17 cellular contexts compared by ENCODE assay signal in the genomic region with DNA sequence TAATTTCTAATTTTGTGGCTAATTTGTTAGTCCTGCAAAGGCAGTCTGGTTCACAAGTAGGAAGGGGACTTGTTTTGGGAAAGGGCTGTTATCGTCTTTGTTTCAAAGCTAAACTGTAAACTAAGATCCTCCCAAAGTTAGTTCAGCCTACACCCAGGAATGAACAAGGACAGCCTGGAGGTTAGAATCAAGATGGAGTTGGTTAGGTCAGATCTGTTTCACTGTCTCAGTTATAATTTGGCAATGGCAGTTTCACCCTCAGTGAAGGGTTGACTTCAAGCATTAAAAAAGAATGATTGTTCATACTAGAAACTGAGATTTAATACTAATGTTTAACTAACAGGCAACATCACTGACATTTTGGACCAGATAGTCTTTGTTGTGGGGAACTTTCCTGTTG.
DNase-seq lines count a peak whose midpoint lies in the region; ATAC-seq, FAIRE-seq and TF ChIP-seq lines count a peak whose summit lies in the region.
"Had no signal": no experiment of that assay in that cellular context is flagged by ENCODE, and none has a peak within 500 bp of the region (broad histone marks: within the 10 kb centered on the region; RNA-seq: fewer than 3 reads in every experiment).

No MANE protein-coding gene starts in this region.

- no peak for TF ChIP-seq EP300 in K562 (IDR thresholded peaks at IDR 0.05; ENCODE audit: low read length)

- peaks cover 24% of the 10 kb centered on the region for H3K4me1 ChIP-seq in GM23338 (ENCODE audit: insufficient read depth)
- H3K4me1 ChIP-seq in Karpas-422 (ENCODE audit: low read length) = peaks cover 62% of the 10 kb centered on the region
- H3K4me1 ChIP-seq in K562 (replicated peaks in 1 of 2; ENCODE audit: control insufficient read depth in 2 of 2, insufficient read depth in 2 of 2, low read length in 2 of 2) = no peaks in the 10 kb centered on the region

- H3K27me3 Mint-ChIP-seq in GM23338 (ENCODE audit: insufficient read depth, low read depth, poor library complexity) = peaks cover 11% of the 10 kb centered on the region
- no peaks in the 10 kb centered on the region for H3K27me3 Mint-ChIP-seq in activated CD4-positive, alpha-beta T cell treated with anti-CD3 and anti-CD28 coated beads for 36 hours

- H3K9ac ChIP-seq in Karpas-422 (ENCODE audit: low read length) (no peak overlapping the region), K562 (ENCODE audit: insufficient read depth in 1 of 2, low read depth in 2 of 2, low read length in 2 of 2) (no peak overlapping the region)

- BruUV-seq in K562 (replicated peaks; lab: Mats Ljungman, UMichigan) = no TSS peak

- H3K4me2 ChIP-seq in GM23338 (no peak overlapping the region), Karpas-422 (ENCODE audit: low read depth, low read length, poor library complexity, severe bottlenecking) (peak overlapping the region; percentile 63), K562 (ENCODE audit: insufficient read depth, low read length) (no peak overlapping the region)

- H3K4me1 Mint-ChIP-seq in GM23338 = peaks cover 35% of the 10 kb centered on the region
- no peaks in the 10 kb centered on the region for H3K4me1 Mint-ChIP-seq in activated CD4-positive, alpha-beta T cell treated with anti-CD3 and anti-CD28 coated beads for 36 hours

- H3K4me3 ChIP-seq in GM23338 (no peak overlapping the region), Karpas-422 (ENCODE audit: low read length) (no peak overlapping the region), K562 (no peak overlapping the region)
- H3K4me3 ChIP-seq: HAP-1 had no signal

- H4K20me1 ChIP-seq in GM23338 (replicated peaks; ENCODE audit: insufficient read depth) = no peaks in the 10 kb centered on the region
- no peaks in the 10 kb centered on the region for H4K20me1 ChIP-seq in Karpas-422 (ENCODE audit: insufficient read depth, low read depth, low read length)
- no peaks in the 10 kb centered on the region for H4K20me1 ChIP-seq in K562 (replicated peaks; ENCODE audit: control insufficient read depth, insufficient read depth, low read length)

- no peak overlapping the region for H3K27ac Mint-ChIP-seq in GM23338
- H3K27ac Mint-ChIP-seq in activated CD4-positive, alpha-beta T cell treated with anti-CD3 and anti-CD28 coated beads for 36 hours = no peak overlapping the region
- H3K27ac Mint-ChIP-seq: CD4-positive, alpha-beta memory T cell; HFFc6 had no signal

- H3F3A ChIP-seq in GM23338 (replicated peaks; ENCODE audit: low read depth) = no peaks in the 10 kb centered on the region

- no peak for TF ChIP-seq POLR2A in K562 (conservative IDR thresholded peaks at IDR 0.05)

- H3K36me3 ChIP-seq in GM23338 (ENCODE audit: insufficient read depth) (no peaks in the 10 kb centered on the region), Karpas-422 (ENCODE audit: insufficient read depth, low read length) (no peaks in the 10 kb centered on the region), K562 (ENCODE audit: control insufficient read depth, insufficient read depth, low read length) (no peaks in the 10 kb centered on the region)
- H3K36me3 ChIP-seq: HAP-1 had no signal

- in situ Hi-C loops in K562 (cut with MboI) = no loop called here

- TF ChIP-seq RAD21 in K562 (CRISPR knock-in tag; conservative IDR thresholded peaks at IDR 0.05 in 1 of 2, IDR thresholded peaks at IDR 0.05 in 1 of 2) = no peak

- no peak for TF ChIP-seq CTCF in GM23338 (conservative IDR thresholded peaks at IDR 0.05; ENCODE audit: low read depth in 2 of 2)
- no peak for TF ChIP-seq CTCF in K562 (IDR thresholded peaks at IDR 0.05 in 2 of 3, conservative IDR thresholded peaks at IDR 0.05 in 1 of 3; ENCODE audit: insufficient read depth in 2 of 3, low read depth in 1 of 3, low read length in 3 of 3)

- H3K9me3 Mint-ChIP-seq in GM23338 = no peaks in the 10 kb centered on the region
- H3K9me3 Mint-ChIP-seq in activated CD4-positive, alpha-beta T cell treated with anti-CD3 and anti-CD28 coated beads for 36 hours (ENCODE audit: low read depth) = no peaks in the 10 kb centered on the region
- H3K9me3 Mint-ChIP-seq: CD4-positive, alpha-beta memory T cell; HFFc6 had no signal

- H3K9me1 ChIP-seq in K562 (ENCODE audit: control insufficient read depth, insufficient read depth, low read length) = no peaks in the 10 kb centered on the region

- DNase-seq in GM23338 (ENCODE audit: low spot score) (no peak), Karpas-422 (no peak), K562 (ENCODE audit: extremely low read depth in 1 of 4, low spot score in 3 of 4) (no peak)
- DNase-seq in activated CD4-positive, alpha-beta T cell treated with anti-CD3 and anti-CD28 coated beads for 36 hours = no peak
- DNase-seq in activated CD4-positive, alpha-beta T cell treated with anti-CD3 and anti-CD28 coated beads for 48 hours = no peak
- DNase-seq: C1 segment of cervical spinal cord; Calu3; CD4-positive, alpha-beta memory T cell; COR-L47; DMS153; DND-41; GOT3; HFFc6 had no signal

- no peak for ATAC-seq in GM23338
- no peak for ATAC-seq in K562
- ATAC-seq in activated CD4-positive, alpha-beta T cell treated with anti-CD3 and anti-CD28 coated beads for 36 hours = no peak
- ATAC-seq in HG03095 (IDR thresholded peaks at IDR 0.05; ENCODE audit: unreplicated experiment) = no peak

- intact Hi-C loops in K562 (cut with micrococcal nuclease) = no loop called here
- intact Hi-C loops in activated CD4-positive, alpha-beta T cell treated with anti-CD3 and anti-CD28 coated beads for 36 hours (cut with DNase I, micrococcal nuclease) = no loop called here

- CTCF ChIA-PET in K562 (lab: Yijun Ruan, JAX; ENCODE audit: low intra/inter-chr PET ratio) = no interaction called here
- CTCF ChIA-PET in activated CD4-positive, alpha-beta T cell treated with anti-CD3 and anti-CD28 coated beads for 36 hours (lab: Charles Lee) = no interaction called here

- FAIRE-seq in K562 (lab: Jason Lieb, UNC) = peak; percentile 19
- FAIRE-seq: G401.6, H54 had no signal

- H3K27me3 ChIP-seq in GM23338 (ENCODE audit: insufficient read depth) (no peaks in the 10 kb centered on the region), Karpas-422 (ENCODE audit: low read length) (no peaks in the 10 kb centered on the region), K562 (ENCODE audit: control insufficient read depth in 2 of 2, insufficient read depth in 2 of 2, low read length in 2 of 2) (peaks cover 15 to 30% of the 10 kb centered on the region in 2 experiments; a peak in 4 of 5 replicates)

- 0% methylated on average over 1 of the region's 1 CpG for WGBS in K562 (ENCODE audit: insufficient coverage, low coverage, missing lambda C conversion rate)

- H3K27ac ChIP-seq in GM23338 (ENCODE audit: low read depth) = no peak overlapping the region
- H3K27ac ChIP-seq in Karpas-422 (ENCODE audit: low read length) = peak overlapping the region; percentile 90; the same call in 1 of the 2 replicates
- no peak overlapping the region for H3K27ac ChIP-seq in K562 (ENCODE audit: extremely low read depth, low read depth, low read length)

- H3K9me2 ChIP-seq in GM23338 (ENCODE audit: insufficient read depth) = no peaks in the 10 kb centered on the region
- no peaks in the 10 kb centered on the region for H3K9me2 ChIP-seq in Karpas-422 (replicated peaks; ENCODE audit: insufficient read depth, low read length)

- no peak overlapping the region for H3K4me3 Mint-ChIP-seq in GM23338
- H3K4me3 Mint-ChIP-seq in activated CD4-positive, alpha-beta T cell treated with anti-CD3 and anti-CD28 coated beads for 36 hours = no peak overlapping the region
- H3K4me3 Mint-ChIP-seq: CD4-positive, alpha-beta memory T cell; HFFc6 had no signal

- H3K79me2 ChIP-seq in GM23338 (replicated peaks; ENCODE audit: insufficient read depth) (no peaks in the 10 kb centered on the region), Karpas-422 (ENCODE audit: low read length) (no peaks in the 10 kb centered on the region), K562 (ENCODE audit: control insufficient read depth, insufficient read depth, low read length) (no peaks in the 10 kb centered on the region)

- H2AFZ ChIP-seq in GM23338 (peak overlapping the region; percentile 65), Karpas-422 (ENCODE audit: low read length) (no peak overlapping the region), K562 (ENCODE audit: low read depth, low read length) (no peak overlapping the region)

- H3K9me3 ChIP-seq in Karpas-422 (ENCODE audit: low read length) (no peaks in the 10 kb centered on the region), K562 (replicated peaks; ENCODE audit: control insufficient read depth, insufficient read depth, low read depth, low read length) (no peaks in the 10 kb centered on the region)
- H3K9me3 ChIP-seq: HAP-1 had no signal

- H3K36me3 Mint-ChIP-seq in GM23338 (ENCODE audit: low read depth) = no peaks in the 10 kb centered on the region
- H3K36me3 Mint-ChIP-seq in activated CD4-positive, alpha-beta T cell treated with anti-CD3 and anti-CD28 coated beads for 36 hours (ENCODE audit: low read depth) = no peaks in the 10 kb centered on the region
- H3K36me3 Mint-ChIP-seq: CD4-positive, alpha-beta memory T cell had no signal

- POLR2A ChIA-PET in K562 (lab: Yijun Ruan, JAX) = no interaction called here
- POLR2A ChIA-PET in activated CD4-positive, alpha-beta T cell treated with anti-CD3 and anti-CD28 coated beads for 36 hours (lab: Charles Lee) = no interaction called here

TF ChIP-seq in GM23338, 12 proteins besides CTCF, POLR2A, EP300 and RAD21 (continues in another document):
- TF ChIP-seq NANOG (IDR thresholded peaks at IDR 0.05; ENCODE audit: borderline replicate concordance) = no peak
- TF ChIP-seq ZNF331 (CRISPR knock-in tag; IDR thresholded peaks at IDR 0.05; ENCODE audit: low read depth) = no peak
- TF ChIP-seq ZNF114 (CRISPR knock-in tag; IDR thresholded peaks at IDR 0.05) = no peak
- TF ChIP-seq EZH2 (IDR thresholded peaks at IDR 0.05; ENCODE audit: low read depth, unreplicated experiment) = no peak

TF ChIP-seq in K562, 482 proteins besides CTCF, POLR2A, EP300 and RAD21 (continues in another document):
- TF ChIP-seq CREBBP (IDR thresholded peaks at IDR 0.05; ENCODE audit: low read depth, low read length) (no peak), PHTF2 (CRISPR knock-in tag; IDR thresholded peaks at IDR 0.05) (no peak), ZNF12 (CRISPR knock-in tag; IDR thresholded peaks at IDR 0.05) (no peak)
